ENCODE assay signal across 8 cellular contexts in the genomic region with DNA sequence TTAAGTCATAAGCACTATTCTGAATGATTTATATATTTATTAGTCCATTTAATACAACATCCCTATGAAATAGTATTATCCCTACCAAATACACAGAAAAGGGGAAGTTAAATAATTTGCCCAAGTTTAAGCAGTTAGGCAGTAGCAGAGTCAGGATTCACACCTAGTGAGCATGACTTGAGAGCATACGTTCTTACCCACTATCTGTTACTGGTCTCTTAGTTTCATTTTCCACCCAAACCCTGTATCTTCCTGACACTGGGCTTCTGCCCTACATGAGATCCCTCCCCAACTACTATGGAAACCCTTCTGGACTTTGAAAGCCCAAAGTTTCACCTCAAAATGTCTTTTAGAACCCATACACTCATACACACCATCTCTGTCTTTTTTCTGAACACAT. TPM values are rescaled to one million over a fixed set of nuclear protein-coding genes. Genes with fewer than 3 reads are reported as not detected.
DNase-seq lines count a peak whose midpoint lies in the region; ATAC-seq, FAIRE-seq and TF ChIP-seq lines count a peak whose summit lies in the region.

No MANE protein-coding gene starts in this region.

- intact Hi-C loops in GM12878 (cut with micrococcal nuclease; ENCODE audit: unreplicated experiment) (no loop called here), upper lobe of right lung (cut with DNase I) (no loop called here)

- no peak for TF ChIP-seq EP300 in GM12878 (IDR thresholded peaks at IDR 0.05; ENCODE audit: borderline replicate concordance in 1 of 2, control insufficient read depth in 1 of 2, low read depth in 2 of 2, low read length in 2 of 2)

- no TSS peak for BruUV-seq in GM12878 (replicated peaks; lab: Mats Ljungman, UMichigan)

- ATAC-seq in GM18505 (IDR thresholded peaks at IDR 0.05; ENCODE audit: unreplicated experiment) (peak; percentile 31), GM21528 (IDR thresholded peaks at IDR 0.05; ENCODE audit: low FRiP score, unreplicated experiment) (peak; percentile 46), HG03521 (IDR thresholded peaks at IDR 0.05; ENCODE audit: unreplicated experiment) (peak; percentile 26), GM12878 (peak; percentile 62), HG03280 (IDR thresholded peaks at IDR 0.05; ENCODE audit: unreplicated experiment) (no peak), HG03025 (IDR thresholded peaks at IDR 0.05; ENCODE audit: low FRiP score, unreplicated experiment) (no peak), upper lobe of right lung (no peak)

- DNase-seq in GM12878 (ENCODE audit: low read depth, low spot score) (peak; percentile 43), upper lobe of right lung (no peak), NCI-H446 treated with DMSO at 0.1 percent for 48 hours (lab: John Stamatoyannopoulos, UW) (no peak)

- RAD21 ChIA-PET in GM12878 (lab: Charles Lee; ENCODE audit: unreplicated experiment), result interaction anchor here (1.3 to 2.3 kb wide), 5 partner anchors 11 to 353 kb away, joined by 3 to 10 read pairs (median 6); no protein-coding TSS in a partner anchor

- H3K79me2 ChIP-seq in GM12878 (ENCODE audit: control insufficient read depth, insufficient read depth, low read length), result peaks cover 4% of the 10 kb centered on the region; the same call in 1 of the 2 replicates

- CTCF ChIA-PET in GM12878 (lab: Yijun Ruan, JAX), result interaction anchor here (0.9 to 2.1 kb wide), 5 partner anchors 25 to 353 kb away, joined by 3 to 4 read pairs (median 4); no protein-coding TSS in a partner anchor

- H3K36me3 ChIP-seq in GM12878 (ENCODE audit: control insufficient read depth in 2 of 2, insufficient read depth in 2 of 2, low read length in 1 of 2) (no peaks in the 10 kb centered on the region), upper lobe of right lung (no peaks in the 10 kb centered on the region)

- H2AFZ ChIP-seq in GM12878 (ENCODE audit: control insufficient read depth, low read depth, low read length), result peak overlapping the region; percentile 19; the same call in 1 of the 2 replicates

- no peak for TF ChIP-seq CTCF in GM12878 (IDR thresholded peaks at IDR 0.05 in 2 of 3, conservative IDR thresholded peaks at IDR 0.05 in 1 of 3; ENCODE audit: control insufficient read depth in 2 of 3, extremely low read depth in 1 of 3, insufficient read depth in 1 of 3, low read depth in 3 of 3, low read length in 3 of 3)
- no peak for TF ChIP-seq CTCF in upper lobe of right lung (IDR thresholded peaks at IDR 0.05)

- 0% methylated on average over 1 of the region's 1 CpG for WGBS in GM12878 (ENCODE audit: insufficient coverage, insufficient replicate concordance, low lambda C conversion rate, missing lambda C conversion rate)

- peak overlapping the region; percentile 73 for H3K4me2 ChIP-seq in GM12878 (ENCODE audit: control insufficient read depth, insufficient read depth)

- no peaks in the 10 kb centered on the region for H4K20me1 ChIP-seq in GM12878 (ENCODE audit: control insufficient read depth, insufficient read depth)

- no peak for TF ChIP-seq RAD21 in GM12878 (IDR thresholded peaks at IDR 0.05; ENCODE audit: insufficient read depth, low read depth, low read length)

- in situ Hi-C loops in GM12878 (cut with MboI), result no loop called here

- no peak overlapping the region for H3K9ac ChIP-seq in GM12878 (ENCODE audit: control insufficient read depth, insufficient read depth, low read length)

- H3K27ac ChIP-seq in GM12878 (ENCODE audit: control insufficient read depth, insufficient read depth) (peak overlapping the region; percentile 17; the same call in 1 of the 2 replicates), upper lobe of right lung (no peak overlapping the region)

- TF ChIP-seq POLR2A in GM18505 (IDR thresholded peaks at IDR 0.05; ENCODE audit: borderline replicate concordance, extremely low read depth, insufficient read depth, insufficient read length) (no peak), GM12878 (IDR thresholded peaks at IDR 0.05; ENCODE audit: low read depth, low read length) (no peak)

- no peaks in the 10 kb centered on the region for H3K9me3 ChIP-seq in GM12878 (replicated peaks; ENCODE audit: control insufficient read depth, insufficient read depth, low read length)
- no peaks in the 10 kb centered on the region for H3K9me3 ChIP-seq in upper lobe of right lung

- POLR2A ChIA-PET in GM12878 (lab: Charles Lee), result interaction anchor here (0.9 to 1.6 kb wide), 4 partner anchors 10 to 422 kb away, joined by 3 to 7 read pairs (median 3); no protein-coding TSS in a partner anchor

- H3K27me3 ChIP-seq in GM12878 (replicated peaks in 1 of 2; ENCODE audit: control insufficient read depth in 2 of 2, insufficient read depth in 2 of 2, low read length in 1 of 2) (no peaks in the 10 kb centered on the region), upper lobe of right lung (no peaks in the 10 kb centered on the region)

- peak; percentile 13 for FAIRE-seq in GM12878 (lab: Jason Lieb, UNC)

- H3K4me1 ChIP-seq in GM12878 (ENCODE audit: control insufficient read depth, insufficient read depth, low read length) (peaks cover 43% of the 10 kb centered on the region), upper lobe of right lung (no peaks in the 10 kb centered on the region)

- SMC1A ChIA-PET in GM12878 (lab: Charles Lee; ENCODE audit: uncharacterized antibody, unreplicated experiment), result interaction anchor here (0.7 to 1.8 kb wide), 11 partner anchors 27 to 427 kb away, joined by 3 to 7 read pairs (median 3); no protein-coding TSS in a partner anchor

- H3K4me3 ChIP-seq in GM12878, result no peak overlapping the region
- H3K4me3 ChIP-seq in upper lobe of right lung, result no peak overlapping the region

TF ChIP-seq in GM12878, 131 proteins besides CTCF, POLR2A, EP300 and RAD21 (continues in another document):
- no peak for TF ChIP-seq FOXK2 (IDR thresholded peaks at IDR 0.05)
- TF ChIP-seq BMI1 (IDR thresholded peaks at IDR 0.05; ENCODE audit: borderline replicate concordance), result no peak
- no peak for TF ChIP-seq BACH1 (IDR thresholded peaks at IDR 0.05; ENCODE audit: borderline replicate concordance)
- no peak for TF ChIP-seq CHD2 (IDR thresholded peaks at IDR 0.05; ENCODE audit: borderline replicate concordance, low read depth, low read length)
- TF ChIP-seq, protein P1, sequence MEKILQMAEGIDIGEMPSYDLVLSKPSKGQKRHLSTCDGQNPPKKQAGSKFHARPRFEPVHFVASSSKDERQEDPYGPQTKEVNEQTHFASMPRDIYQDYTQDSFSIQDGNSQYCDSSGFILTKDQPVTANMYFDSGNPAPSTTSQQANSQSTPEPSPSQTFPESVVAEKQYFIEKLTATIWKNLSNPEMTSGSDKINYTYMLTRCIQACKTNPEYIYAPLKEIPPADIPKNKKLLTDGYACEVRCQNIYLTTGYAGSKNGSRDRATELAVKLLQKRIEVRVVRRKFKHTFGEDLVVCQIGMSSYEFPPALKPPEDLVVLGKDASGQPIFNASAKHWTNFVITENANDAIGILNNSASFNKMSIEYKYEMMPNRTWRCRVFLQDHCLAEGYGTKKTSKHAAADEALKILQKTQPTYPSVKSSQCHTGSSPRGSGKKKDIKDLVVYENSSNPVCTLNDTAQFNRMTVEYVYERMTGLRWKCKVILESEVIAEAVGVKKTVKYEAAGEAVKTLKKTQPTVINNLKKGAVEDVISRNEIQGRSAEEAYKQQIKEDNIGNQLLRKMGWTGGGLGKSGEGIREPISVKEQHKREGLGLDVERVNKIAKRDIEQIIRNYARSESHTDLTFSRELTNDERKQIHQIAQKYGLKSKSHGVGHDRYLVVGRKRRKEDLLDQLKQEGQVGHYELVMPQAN (conservative IDR thresholded peaks at IDR 0.05), result no peak
- no peak for TF ChIP-seq JUND (IDR thresholded peaks at IDR 0.05; ENCODE audit: low read depth, low read length)
- TF ChIP-seq IKZF1 (conservative IDR thresholded peaks at IDR 0.05), result peak; percentile 40; the same call in 1 of the 2 replicates
- TF ChIP-seq, protein P2, sequence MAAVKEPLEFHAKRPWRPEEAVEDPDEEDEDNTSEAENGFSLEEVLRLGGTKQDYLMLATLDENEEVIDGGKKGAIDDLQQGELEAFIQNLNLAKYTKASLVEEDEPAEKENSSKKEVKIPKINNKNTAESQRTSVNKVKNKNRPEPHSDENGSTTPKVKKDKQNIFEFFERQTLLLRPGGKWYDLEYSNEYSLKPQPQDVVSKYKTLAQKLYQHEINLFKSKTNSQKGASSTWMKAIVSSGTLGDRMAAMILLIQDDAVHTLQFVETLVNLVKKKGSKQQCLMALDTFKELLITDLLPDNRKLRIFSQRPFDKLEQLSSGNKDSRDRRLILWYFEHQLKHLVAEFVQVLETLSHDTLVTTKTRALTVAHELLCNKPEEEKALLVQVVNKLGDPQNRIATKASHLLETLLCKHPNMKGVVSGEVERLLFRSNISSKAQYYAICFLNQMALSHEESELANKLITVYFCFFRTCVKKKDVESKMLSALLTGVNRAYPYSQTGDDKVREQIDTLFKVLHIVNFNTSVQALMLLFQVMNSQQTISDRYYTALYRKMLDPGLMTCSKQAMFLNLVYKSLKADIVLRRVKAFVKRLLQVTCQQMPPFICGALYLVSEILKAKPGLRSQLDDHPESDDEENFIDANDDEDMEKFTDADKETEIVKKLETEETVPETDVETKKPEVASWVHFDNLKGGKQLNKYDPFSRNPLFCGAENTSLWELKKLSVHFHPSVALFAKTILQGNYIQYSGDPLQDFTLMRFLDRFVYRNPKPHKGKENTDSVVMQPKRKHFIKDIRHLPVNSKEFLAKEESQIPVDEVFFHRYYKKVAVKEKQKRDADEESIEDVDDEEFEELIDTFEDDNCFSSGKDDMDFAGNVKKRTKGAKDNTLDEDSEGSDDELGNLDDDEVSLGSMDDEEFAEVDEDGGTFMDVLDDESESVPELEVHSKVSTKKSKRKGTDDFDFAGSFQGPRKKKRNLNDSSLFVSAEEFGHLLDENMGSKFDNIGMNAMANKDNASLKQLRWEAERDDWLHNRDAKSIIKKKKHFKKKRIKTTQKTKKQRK (IDR thresholded peaks at IDR 0.05; ENCODE audit: low read depth, low read length), result no peak

RNA-seq across cellular contexts. Expression of a gene that starts 4.4 kb away (rescaled TPM):
- total RNA-seq in GM12878 (2013; cell fraction: nucleolus; rRNA removed), result 77.2 and 81.1 TPM in 2 replicates
- total RNA-seq in GM12878 (2014; rRNA removed), result 15.9 and 17.0 TPM in 2 replicates
- total RNA-seq in GM12878 (2014; rRNA removed; fragmentation: Illumina TruSeq; extraction: Trizol), result 15.7 and 18.3 TPM in 2 replicates
- total RNA-seq in GM12878 (2021), result 18.1 and 19.5 TPM in 2 replicates
- 16.8 TPM for polyA plus RNA-seq in GM12878 (2011; ENCODE audit: low read depth)
- 23.3 and 32.2 TPM in 2 replicates for polyA plus RNA-seq in GM12878 (2011; rRNA removed)
- polyA plus RNA-seq in GM12878 (2011; cell fraction: cytosol; rRNA removed), result 7.7 and 9.4 TPM in 2 replicates
- polyA plus RNA-seq in GM12878 (2011; cell fraction: nucleus; rRNA removed), result 31.4 and 32.0 TPM in 2 replicates
- 24.6 and 25.0 TPM in 2 replicates for polyA plus RNA-seq in GM12878 (2012)
- polyA plus RNA-seq in GM12878 (2014; fragmentation: Illumina TruSeq; extraction: Trizol), result 24.3 and 34.3 TPM in 2 replicates
- polyA plus RNA-seq in GM12878 (2014; fragmentation: Nextera tagmentation; extraction: Ambion mirVana), result 1 to 10 TPM; 6.8 to 7.9 TPM
- 13.6 and 14.7 TPM in 2 replicates for polyA plus RNA-seq in GM12878 (2014; rRNA removed)
- polyA plus RNA-seq in GM12878 (2016; fragmentation: Nextera tagmentation; extraction: Ambion mirVana), result 1 to 10 TPM; 9.2 to 9.8 TPM
- 23.2 and 28.2 TPM in 2 replicates for polyA minus RNA-seq in GM12878 (2011; rRNA and poly(A)+ RNA removed)
- polyA minus RNA-seq in GM12878 (2011; cell fraction: cytosol; rRNA and poly(A)+ RNA removed), result 8.4 and 13.4 TPM in 2 replicates
- polyA minus RNA-seq in GM12878 (2011; cell fraction: nucleus; rRNA and poly(A)+ RNA removed), result 24.8 and 37.1 TPM in 2 replicates
- 42.5 TPM for total RNA-seq in upper lobe of right lung

Comparison
In these comparisons a context has a peak if more than half of its experiments do, and no peak if none do; other contexts are left out.
1. ATAC-seq: peak in GM18505 (single experiment), GM21528 (single experiment), HG03521 (single experiment) and GM12878 (single experiment); none in HG03280 (single experiment), HG03025 (single experiment) and upper lobe of right lung (single experiment).